In the genomic region with DNA sequence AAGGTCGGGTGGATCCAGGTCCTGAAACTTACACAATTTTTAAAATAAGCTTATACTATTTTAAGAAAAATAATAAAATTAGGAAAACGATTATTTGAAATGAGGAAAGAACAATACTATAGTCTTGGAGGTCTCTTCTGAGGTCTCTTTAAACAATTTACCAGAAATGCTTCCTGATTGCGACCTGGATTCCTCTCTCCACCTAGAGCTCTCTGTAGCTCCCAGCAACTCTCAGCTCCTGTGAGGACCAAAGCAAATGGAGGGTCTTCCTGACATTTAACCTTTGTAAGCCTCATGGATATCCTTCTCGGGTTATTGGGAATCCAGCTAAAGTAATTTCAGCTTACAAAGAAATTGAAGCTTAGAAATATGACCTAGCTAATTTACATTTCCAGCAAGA, we compare ENCODE assay signal across 8 cellular contexts.
DNase-seq lines count a peak whose midpoint lies in the region; ATAC-seq lines count a peak whose summit lies in the region.

No MANE protein-coding gene starts in this region.

- H3K27ac ChIP-seq in mucosa of rectum (ENCODE audit: low read depth in 2 of 2, low read length in 2 of 2): no peak overlapping the region

- H3K36me3 ChIP-seq in mucosa of rectum (ENCODE audit: control insufficient read depth in 2 of 2, insufficient read depth in 2 of 2, low read length in 2 of 2): no peaks in the 10 kb centered on the region

- DNase-seq in stimulated activated naive CD8-positive, alpha-beta T cell treated with anti-CD3 and anti-CD28 coated beads, Interleukin-15, Interleukin-2, amounts not matched to agents 100 U/mL and 50 U/mL, for 24 hours: no peak
- DNase-seq in central memory CD8-positive, alpha-beta T cell (ENCODE audit: low spot score in 2 of 2): no peak
- DNase-seq in NCI-H2196 (lab: John Stamatoyannopoulos, UW; ENCODE audit: unreplicated experiment) (no peak), activated gamma-delta T cell treated with Interleukin-2 at 50 U/mL for 16 hours (no peak), GM19238 (ENCODE audit: insufficient read length, low spot score) (no peak), SIG-M5 treated with dmso at 0.1 percent for 504 hours (lab: John Stamatoyannopoulos, UW; ENCODE audit: unreplicated experiment) (no peak)

- no peak for ATAC-seq in stimulated activated naive CD8-positive, alpha-beta T cell treated with anti-CD3 and anti-CD28 coated beads, Interleukin-15, Interleukin-2, amounts not matched to agents 100 U/mL and 50 U/mL, for 24 hours
- no peak for ATAC-seq in central memory CD8-positive, alpha-beta T cell (replicated peaks; ENCODE audit: extremely low read depth, poor library complexity, severe bottlenecking)

- H3K27me3 ChIP-seq in mucosa of rectum (ENCODE audit: control insufficient read depth in 2 of 2, insufficient read depth in 2 of 2, low read length in 2 of 2): no peaks in the 10 kb centered on the region

- H3K9me3 ChIP-seq in mucosa of rectum (ENCODE audit: control insufficient read depth in 2 of 2, low read length in 2 of 2): peaks cover 0 to 5% of the 10 kb centered on the region in 2 donors

- H3K36me3 Mint-ChIP-seq in stimulated activated naive CD8-positive, alpha-beta T cell treated with anti-CD3 and anti-CD28 coated beads, Interleukin-15, Interleukin-2, amounts not matched to agents 100 ng/mL and 50 ng/mL, for 24 hours (ENCODE audit: low read depth): no peaks in the 10 kb centered on the region
- H3K36me3 Mint-ChIP-seq in central memory CD8-positive, alpha-beta T cell (ENCODE audit: insufficient read depth): peaks cover 2% of the 10 kb centered on the region

- H3K4me3 Mint-ChIP-seq in stimulated activated naive CD8-positive, alpha-beta T cell treated with anti-CD3 and anti-CD28 coated beads, Interleukin-15, Interleukin-2, amounts not matched to agents 100 ng/mL and 50 ng/mL, for 24 hours: peak overlapping the region; percentile 86
- peak overlapping the region; percentile 83 for H3K4me3 Mint-ChIP-seq in central memory CD8-positive, alpha-beta T cell

- H3K27ac Mint-ChIP-seq in stimulated activated naive CD8-positive, alpha-beta T cell treated with anti-CD3 and anti-CD28 coated beads, Interleukin-15, Interleukin-2, amounts not matched to agents 100 ng/mL and 50 ng/mL, for 24 hours: no peak overlapping the region
- H3K27ac Mint-ChIP-seq in central memory CD8-positive, alpha-beta T cell (ENCODE audit: low read depth): peak overlapping the region; percentile 90

- H3K4me1 ChIP-seq in mucosa of rectum (ENCODE audit: control insufficient read depth in 2 of 2, insufficient read depth in 2 of 2, low read length in 2 of 2): peaks cover 2 to 3% of the 10 kb centered on the region in 2 donors

- peak overlapping the region; percentile 81 to 82 for H3K4me3 ChIP-seq in mucosa of rectum (ENCODE audit: low read length in 2 of 2)

- peak overlapping the region; percentile 80 to 83 for H3K9ac ChIP-seq in mucosa of rectum (ENCODE audit: low read depth in 1 of 2, low read length in 2 of 2)

- no peaks in the 10 kb centered on the region for H3K27me3 Mint-ChIP-seq in stimulated activated naive CD8-positive, alpha-beta T cell treated with anti-CD3 and anti-CD28 coated beads, Interleukin-15, Interleukin-2, amounts not matched to agents 100 ng/mL and 50 ng/mL, for 24 hours
- H3K27me3 Mint-ChIP-seq in central memory CD8-positive, alpha-beta T cell: no peaks in the 10 kb centered on the region

- peaks cover 4% of the 10 kb centered on the region for H3K4me1 Mint-ChIP-seq in stimulated activated naive CD8-positive, alpha-beta T cell treated with anti-CD3 and anti-CD28 coated beads, Interleukin-15, Interleukin-2, amounts not matched to agents 100 ng/mL and 50 ng/mL, for 24 hours (ENCODE audit: low read depth)
- peaks cover 6% of the 10 kb centered on the region for H3K4me1 Mint-ChIP-seq in central memory CD8-positive, alpha-beta T cell

- H3K9me3 Mint-ChIP-seq in stimulated activated naive CD8-positive, alpha-beta T cell treated with anti-CD3 and anti-CD28 coated beads, Interleukin-15, Interleukin-2, amounts not matched to agents 100 ng/mL and 50 ng/mL, for 24 hours: peaks cover 9% of the 10 kb centered on the region
- no peaks in the 10 kb centered on the region for H3K9me3 Mint-ChIP-seq in central memory CD8-positive, alpha-beta T cell
